18 cellular contexts compared by ENCODE assay signal in genomic region chr5:108661590-108662219, GRCh38.
A peak's percentile ranks its signal among the peaks of the same experiment; 100 is the strongest.
DNase-seq lines count a peak whose midpoint lies in the region; ATAC-seq, FAIRE-seq and TF ChIP-seq lines count a peak whose summit lies in the region.
"Had no signal": no experiment of that assay in that cellular context is flagged by ENCODE, and none has a peak within 500 bp of the region (broad histone marks: within the 10 kb centered on the region; RNA-seq: fewer than 3 reads in every experiment).

No MANE protein-coding gene starts in this region.

- CTCF ChIA-PET in Calu3 (lab: Charles Lee) = interaction anchor here (0.8 to 1.4 kb wide), 5 partner anchors 9 to 805 kb away, joined by 3 to 4 read pairs (median 3); no protein-coding TSS in a partner anchor
- CTCF ChIA-PET in PC-3 (lab: Charles Lee) = interaction anchor here (0.5 to 0.6 kb wide), 3 partner anchors 20 to 394 kb away, joined by 3 to 4 read pairs (median 4); no protein-coding TSS in a partner anchor
- CTCF ChIA-PET in endothelial cell of umbilical vein (lab: Charles Lee) = interaction anchor here (1.0 to 3.1 kb wide), 4 partner anchors 11 to 20 kb away, joined by 4 to 16 read pairs (median 4); no protein-coding TSS in a partner anchor
- CTCF ChIA-PET in activated CD4-positive, alpha-beta T cell treated with anti-CD3 and anti-CD28 coated beads for 36 hours (lab: Charles Lee) = interaction anchor here (1.2 kb wide), 1 partner anchor 22 kb away, joined by 3 read pairs; no protein-coding TSS in a partner anchor

- no peaks in the 10 kb centered on the region for H3K9me2 ChIP-seq in PC-3 (replicated peaks; ENCODE audit: low read length)
- H3K9me2 ChIP-seq: SK-N-SH had no signal

- H3K27ac ChIP-seq in PC-3 (ENCODE audit: low read length) = peak overlapping the region; percentile 15; the same call in 1 of the 2 replicates
- H3K27ac ChIP-seq in endothelial cell of umbilical vein (ENCODE audit: insufficient read depth, low read depth, low read length) = peak overlapping the region; percentile 71
- H3K27ac ChIP-seq in right lobe of liver = no peak overlapping the region
- H3K27ac ChIP-seq: esophagus muscularis mucosa, thyroid gland had no signal

- no peaks in the 10 kb centered on the region for H4K20me1 ChIP-seq in PC-3 (ENCODE audit: low read length)
- no peaks in the 10 kb centered on the region for H4K20me1 ChIP-seq in endothelial cell of umbilical vein (replicated peaks; ENCODE audit: control insufficient read depth, extremely low read depth, insufficient read depth, low read length)

- H3K9me1 ChIP-seq in endothelial cell of umbilical vein (replicated peaks; ENCODE audit: control insufficient read depth, extremely low read depth, insufficient read depth, low read length) = no peaks in the 10 kb centered on the region

- no TSS peak for BruUV-seq in Calu3 (replicated peaks; lab: Mats Ljungman, UMichigan)
- BruUV-seq in PC-3 (replicated peaks; lab: Mats Ljungman, UMichigan) = no TSS peak
- no TSS peak for BruUV-seq in endothelial cell of umbilical vein (replicated peaks; lab: Mats Ljungman, UMichigan)

- FAIRE-seq in endothelial cell of umbilical vein (lab: Jason Lieb, UNC) = peak; percentile 73

- peaks cover 56% of the 10 kb centered on the region for H3K4me1 Mint-ChIP-seq in Calu3 (ENCODE audit: low read depth, unreplicated experiment)
- H3K4me1 Mint-ChIP-seq in activated CD4-positive, alpha-beta T cell treated with anti-CD3 and anti-CD28 coated beads for 36 hours = no peaks in the 10 kb centered on the region

- no peaks in the 10 kb centered on the region for H3K27me3 ChIP-seq in PC-3 (ENCODE audit: low read length)
- no peaks in the 10 kb centered on the region for H3K27me3 ChIP-seq in endothelial cell of umbilical vein (ENCODE audit: control insufficient read depth in 2 of 2, insufficient read depth in 2 of 2, low read length in 2 of 2)
- H3K27me3 ChIP-seq in right lobe of liver = no peaks in the 10 kb centered on the region
- H3K27me3 ChIP-seq: esophagus muscularis mucosa, thyroid gland had no signal

- TF ChIP-seq POLR2A in endothelial cell of umbilical vein (IDR thresholded peaks at IDR 0.05; ENCODE audit: low read depth, low read length) (no peak), right lobe of liver (IDR thresholded peaks at IDR 0.05) (no peak)

- no peak overlapping the region for H3K9ac ChIP-seq in PC-3 (ENCODE audit: low read length)
- no peak overlapping the region for H3K9ac ChIP-seq in endothelial cell of umbilical vein (replicated peaks; ENCODE audit: extremely low read depth, insufficient read depth, low read length)
- H3K9ac ChIP-seq: SK-N-SH had no signal

- H3K4me1 ChIP-seq in PC-3 (ENCODE audit: insufficient read depth, low read length) = peaks cover 19% of the 10 kb centered on the region
- peaks cover 13% of the 10 kb centered on the region for H3K4me1 ChIP-seq in endothelial cell of umbilical vein (ENCODE audit: control insufficient read depth, extremely low read depth, insufficient read depth, low read length)
- peaks cover 0 to 24% (median 5%) of the 10 kb centered on the region in 4 donors for H3K4me1 ChIP-seq in right lobe of liver
- H3K4me1 ChIP-seq: esophagus muscularis mucosa, thyroid gland had no signal

- no peaks in the 10 kb centered on the region for H3K27me3 Mint-ChIP-seq in Calu3 (ENCODE audit: unreplicated experiment)
- peaks cover 12% of the 10 kb centered on the region for H3K27me3 Mint-ChIP-seq in activated CD4-positive, alpha-beta T cell treated with anti-CD3 and anti-CD28 coated beads for 36 hours
- H3K27me3 Mint-ChIP-seq: progenitor cell of endocrine pancreas had no signal

- H3K4me3 ChIP-seq in PC-3 (ENCODE audit: low read length) (no peak overlapping the region), endothelial cell of umbilical vein (replicated peaks in 1 of 3; ENCODE audit: insufficient read depth in 1 of 3, low read depth in 1 of 3, low read length in 3 of 3) (no peak overlapping the region), right lobe of liver (no peak overlapping the region)
- H3K4me3 ChIP-seq: esophagus muscularis mucosa, thyroid gland had no signal

- peaks cover 6% of the 10 kb centered on the region for H3K36me3 Mint-ChIP-seq in Calu3 (ENCODE audit: insufficient read depth, unreplicated experiment)
- H3K36me3 Mint-ChIP-seq in activated CD4-positive, alpha-beta T cell treated with anti-CD3 and anti-CD28 coated beads for 36 hours (ENCODE audit: low read depth) = no peaks in the 10 kb centered on the region

- H3K9me3 ChIP-seq in PC-3 (ENCODE audit: low read length) = no peaks in the 10 kb centered on the region
- H3K9me3 ChIP-seq in endothelial cell of umbilical vein (replicated peaks; ENCODE audit: control insufficient read depth, insufficient read depth, low read length) = no peaks in the 10 kb centered on the region
- H3K9me3 ChIP-seq in right lobe of liver = peaks cover 0 to 3% (median 0%) of the 10 kb centered on the region in 4 donors
- H3K9me3 ChIP-seq: esophagus muscularis mucosa, SK-N-SH, thyroid gland had no signal

- H3F3A ChIP-seq in PC-3 (ENCODE audit: low read length, unreplicated experiment) = no peaks in the 10 kb centered on the region

- peak overlapping the region; percentile 48 for H3K27ac Mint-ChIP-seq in Calu3 (ENCODE audit: unreplicated experiment)
- no peak overlapping the region for H3K27ac Mint-ChIP-seq in activated CD4-positive, alpha-beta T cell treated with anti-CD3 and anti-CD28 coated beads for 36 hours
- H3K27ac Mint-ChIP-seq: HFFc6, progenitor cell of endocrine pancreas had no signal

- DNase-seq in Calu3 (peak; percentile 25), PC-3 (peak; percentile 92), endothelial cell of umbilical vein (ENCODE audit: low read depth, low spot score) (peak; percentile 72), right lobe of liver (no peak), NCI-H187 (lab: John Stamatoyannopoulos, UW) (no peak), HuH-7 (ENCODE audit: low spot score) (no peak), epidermal melanocyte (ENCODE audit: insufficient read length, low spot score) (no peak)
- no peak for DNase-seq in activated CD4-positive, alpha-beta T cell treated with anti-CD3 and anti-CD28 coated beads for 36 hours
- DNase-seq: activated naive CD4-positive, alpha-beta T cell treated with Interleukin-2 at 50 U/mL for 16 hours; cerebellar nuclear complex; DMS 273 treated with DMSO at 0.1 percent for 48 hours; HFFc6; MV-4-11; NCI-H2171 treated with DMSO at 0.1 percent for 48 hours; SK-N-SH; thyroid gland had no signal

- intact Hi-C loops in Calu3 (cut with micrococcal nuclease; ENCODE audit: unreplicated experiment) = no loop called here
- intact Hi-C loops in PC-3 (cut with micrococcal nuclease) = loop anchor here (1.0 kb wide), 1 partner anchor 87 kb away; no protein-coding TSS in a partner anchor
- intact Hi-C loops in endothelial cell of umbilical vein (cut with micrococcal nuclease) = loop anchor here (1.0 to 5.0 kb wide), 2 partner anchors 10 to 996 kb away; no protein-coding TSS in a partner anchor
- intact Hi-C loops in right lobe of liver (cut with DNase I) = no loop called here
- intact Hi-C loops in activated CD4-positive, alpha-beta T cell treated with anti-CD3 and anti-CD28 coated beads for 36 hours (cut with DNase I, micrococcal nuclease) = no loop called here

- H2AFZ ChIP-seq in PC-3 (ENCODE audit: low read length) (no peak overlapping the region), endothelial cell of umbilical vein (ENCODE audit: low read depth, low read length) (no peak overlapping the region)

- no peaks in the 10 kb centered on the region for H3K79me2 ChIP-seq in PC-3 (ENCODE audit: low read length)
- no peaks in the 10 kb centered on the region for H3K79me2 ChIP-seq in endothelial cell of umbilical vein (ENCODE audit: control insufficient read depth, insufficient read depth, low read length)

- POLR2A ChIA-PET in PC-3 (lab: Charles Lee; ENCODE audit: unreplicated experiment) (interaction anchor here (0.6 kb wide), 1 partner anchor 10 kb away, joined by 5 read pairs; no protein-coding TSS in a partner anchor), endothelial cell of umbilical vein (lab: Charles Lee) (interaction anchor here (0.8 to 1.1 kb wide), 2 partner anchors 11 to 66 kb away, joined by 3 read pairs; no protein-coding TSS in a partner anchor)
- POLR2A ChIA-PET in activated CD4-positive, alpha-beta T cell treated with anti-CD3 and anti-CD28 coated beads for 36 hours (lab: Charles Lee) = no interaction called here

- TF ChIP-seq CTCF in Calu3 (IDR thresholded peaks at IDR 0.05; ENCODE audit: unreplicated experiment) (no peak), PC-3 (conservative IDR thresholded peaks at IDR 0.05; ENCODE audit: low read depth, low read length) (no peak), endothelial cell of umbilical vein (IDR thresholded peaks at IDR 0.05; ENCODE audit: extremely low read depth in 1 of 2, insufficient read depth in 1 of 2, low read depth in 1 of 2, low read length in 2 of 2) (no peak), right lobe of liver (IDR thresholded peaks at IDR 0.05) (no peak)

- dilution Hi-C loops in endothelial cell of umbilical vein (cut with MboI; ENCODE audit: extremely low pct_ligation_motif_present, low sequenced_read_pairs) = no loop called here

- WGBS in right lobe of liver (ENCODE audit: insufficient coverage, low coverage, low lambda C conversion rate, missing lambda C conversion rate) = 35% methylated on average over 3 of the region's 3 CpGs

- H3K9me3 Mint-ChIP-seq in Calu3 (ENCODE audit: low read depth, unreplicated experiment) = no peaks in the 10 kb centered on the region
- no peaks in the 10 kb centered on the region for H3K9me3 Mint-ChIP-seq in activated CD4-positive, alpha-beta T cell treated with anti-CD3 and anti-CD28 coated beads for 36 hours (ENCODE audit: low read depth)
- H3K9me3 Mint-ChIP-seq: HFFc6 had no signal

- H3K4me3 Mint-ChIP-seq in Calu3 (ENCODE audit: low read depth, unreplicated experiment) = peak overlapping the region; percentile 20
- H3K4me3 Mint-ChIP-seq in activated CD4-positive, alpha-beta T cell treated with anti-CD3 and anti-CD28 coated beads for 36 hours = no peak overlapping the region
- H3K4me3 Mint-ChIP-seq: HFFc6 had no signal

- ATAC-seq in PC-3 = peak; percentile 96
- ATAC-seq in right lobe of liver = peak; percentile 82 to 87 (median 84)
- ATAC-seq in activated CD4-positive, alpha-beta T cell treated with anti-CD3 and anti-CD28 coated beads for 36 hours = no peak

- H3K4me2 ChIP-seq in PC-3 (ENCODE audit: low read length) = peak overlapping the region; percentile 2
- peak overlapping the region; percentile 1 for H3K4me2 ChIP-seq in endothelial cell of umbilical vein (ENCODE audit: insufficient read depth, low read length)
- H3K4me2 ChIP-seq: SK-N-SH had no signal

- H3K36me3 ChIP-seq in PC-3 (ENCODE audit: low read depth, low read length) (no peaks in the 10 kb centered on the region), endothelial cell of umbilical vein (ENCODE audit: control insufficient read depth in 2 of 2, extremely low read depth in 1 of 2, insufficient read depth in 2 of 2, low read length in 2 of 2) (no peaks in the 10 kb centered on the region), right lobe of liver (no peaks in the 10 kb centered on the region)
- H3K36me3 ChIP-seq: esophagus muscularis mucosa, thyroid gland had no signal

TF ChIP-seq in endothelial cell of umbilical vein, 7 proteins besides CTCF, POLR2A, EP300 and RAD21 (continues in another document):
- TF ChIP-seq MAX (IDR thresholded peaks at IDR 0.05; ENCODE audit: insufficient read depth, insufficient read length) = no peak

Comparison
In these comparisons a context has a peak if more than half of its experiments do, and no peak if none do; other contexts are left out.
1. DNase-seq: peak in Calu3 (single experiment), PC-3 (single experiment) and endothelial cell of umbilical vein (single experiment); none in right lobe of liver (0 of 3), NCI-H187 (0 of 2), HuH-7 (single experiment), epidermal melanocyte (single experiment) and activated CD4-positive, alpha-beta T cell treated with anti-CD3 and anti-CD28 coated beads for 36 hours (single experiment).
2. H3K27ac ChIP-seq: peak in PC-3 (single experiment) and endothelial cell of umbilical vein (single experiment); none in right lobe of liver (0 of 3).
3. intact Hi-C loops: an anchor here in PC-3 (1.0 kb wide) and endothelial cell of umbilical vein (1.0 to 5.0 kb wide); none called in Calu3, right lobe of liver and activated CD4-positive, alpha-beta T cell treated with anti-CD3 and anti-CD28 coated beads for 36 hours.